ENCODE assay signal across 8 cellular contexts in genomic region chr12:111773801-111774551, GRCh38. TPM values are rescaled to one million over a fixed set of nuclear protein-coding genes. Genes with fewer than 3 reads are reported as not detected.
A peak's percentile ranks its signal among the peaks of the same experiment; 100 is the strongest.
DNase-seq lines count a peak whose midpoint lies in the region; ATAC-seq and TF ChIP-seq lines count a peak whose summit lies in the region.

No MANE protein-coding gene starts in this region.

- peaks cover 21% of the 10 kb centered on the region for H3K4me1 Mint-ChIP-seq in MCF 10A (ENCODE audit: insufficient read depth, unreplicated experiment)

- no peak for TF ChIP-seq CTCF in MCF 10A (IDR thresholded peaks at IDR 0.05; ENCODE audit: unreplicated experiment)
- no peak for TF ChIP-seq CTCF in lower lobe of right lung (IDR thresholded peaks at IDR 0.05)

- peaks cover 99% of the 10 kb centered on the region for H3K4me1 ChIP-seq in lower lobe of right lung

- BruUV-seq in MCF 10A (replicated peaks; lab: Mats Ljungman, UMichigan): TSS peak; percentile 57

- peak; percentile 84 for DNase-seq in EH (ENCODE audit: low read depth)
- peak; percentile 33 for DNase-seq in HS-5 (ENCODE audit: low read depth)
- DNase-seq in MCF 10A (ENCODE audit: unreplicated experiment): peak; percentile 95
- peak; percentile 81 for DNase-seq in lower lobe of right lung
- peak; percentile 86 for DNase-seq in ureter (ENCODE audit: low spot score)
- DNase-seq in NCI-H1436 treated with DMSO at 0.1 percent for 48 hours (lab: John Stamatoyannopoulos, UW): no peak

- H3K27me3 Mint-ChIP-seq in MCF 10A (ENCODE audit: insufficient read depth, unreplicated experiment): no peaks in the 10 kb centered on the region

- H3K9me3 Mint-ChIP-seq in MCF 10A (ENCODE audit: unreplicated experiment): no peaks in the 10 kb centered on the region

- H3K36me3 ChIP-seq in lower lobe of right lung: peaks cover 7% of the 10 kb centered on the region

- H3K4me3 ChIP-seq in lower lobe of right lung: peak overlapping the region; percentile 32

- no peaks in the 10 kb centered on the region for H3K9me3 ChIP-seq in lower lobe of right lung

- POLR2A ChIA-PET in MCF 10A (lab: Yijun Ruan, JAX): interaction anchor here (0.6 to 3.7 kb wide), 8 partner anchors 10 to 88 kb away, joined by 3 to 17 read pairs (median 7); partner anchors contain the start of genes ACAD10, BRAP and MAPKAPK5

- H3K27ac Mint-ChIP-seq in MCF 10A (ENCODE audit: low read depth, unreplicated experiment): peak overlapping the region; percentile 93

- H3K27ac ChIP-seq in lower lobe of right lung: peak overlapping the region; percentile 95

- H3K36me3 Mint-ChIP-seq in MCF 10A (ENCODE audit: insufficient read depth, unreplicated experiment): no peaks in the 10 kb centered on the region

- no peaks in the 10 kb centered on the region for H3K27me3 ChIP-seq in lower lobe of right lung (ENCODE audit: low read depth)

- H3K4me3 Mint-ChIP-seq in MCF 10A (ENCODE audit: unreplicated experiment): peak overlapping the region; percentile 63

- ATAC-seq in lower lobe of right lung (peak; percentile 68 to 76), GM19023 (IDR thresholded peaks at IDR 0.05; ENCODE audit: unreplicated experiment) (no peak), GM18519 (IDR thresholded peaks at IDR 0.05; ENCODE audit: low FRiP score, unreplicated experiment) (no peak)

- CTCF ChIA-PET in MCF 10A (lab: Yijun Ruan, JAX): interaction anchor here (0.7 to 2.4 kb wide), 4 partner anchors 11 to 39 kb away, joined by 3 to 10 read pairs (median 6); no protein-coding TSS in a partner anchor

- intact Hi-C loops in MCF 10A (cut with micrococcal nuclease): no loop called here
- intact Hi-C loops in lower lobe of right lung (cut with DNase I): no loop called here

RNA-seq across cellular contexts. Expression of gene ALDH2, which starts 7.2 kb away (rescaled TPM):
- total RNA-seq in MCF 10A (2022) (0.54 TPM in 1 of 2 replicates, not detected in the other), lower lobe of right lung (499 TPM), ureter (66.9 TPM)

Comparison
In these comparisons a context has a peak if more than half of its experiments do, and no peak if none do; other contexts are left out.
1. ATAC-seq: peak in lower lobe of right lung (2 of 2); none in GM19023 (single experiment) and GM18519 (single experiment).
2. RNA of gene ALDH2, which starts 7.2 kb away (total RNA-seq): 499 TPM in lower lobe of right lung (single experiment) and 66.9 TPM in ureter (single experiment); 0.54 TPM in MCF 10A; every median in the first group is over 10 times any median in the second.